Comparison of ENCODE assay signal across 8 cellular contexts in the genomic region with DNA sequence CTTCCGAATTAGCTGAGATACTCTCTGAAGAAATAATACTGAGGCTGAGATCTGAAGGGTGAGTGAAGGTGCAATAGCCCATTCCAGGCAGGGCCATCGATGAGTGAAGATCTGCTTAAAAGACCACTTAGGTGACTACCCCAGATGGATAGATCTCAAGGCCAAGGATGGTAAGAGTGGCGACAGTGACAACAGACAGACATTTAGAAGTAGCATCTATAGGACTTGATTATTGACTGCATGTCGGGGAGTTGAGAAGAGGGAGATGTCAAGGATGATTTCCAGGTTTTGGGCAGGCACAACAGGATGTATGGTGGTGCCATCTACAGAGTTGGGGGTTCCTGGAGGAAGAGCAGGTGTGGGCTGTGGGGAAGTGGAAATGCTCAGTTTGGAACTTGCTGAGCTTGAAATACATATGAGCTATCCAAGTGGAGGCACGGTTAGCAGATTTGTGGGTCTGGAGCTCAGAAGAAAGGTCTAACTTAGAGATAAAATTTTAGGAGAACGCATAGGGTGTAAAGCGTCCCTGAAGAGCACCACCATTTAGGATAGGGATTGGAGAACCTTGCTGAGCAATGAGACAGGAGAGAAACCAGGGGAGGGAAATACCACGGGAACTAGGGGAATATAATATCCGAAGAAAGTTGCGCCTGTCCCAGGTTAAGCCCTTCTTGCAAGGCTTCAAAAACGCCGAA.
DNase-seq lines count a peak whose midpoint lies in the region; ATAC-seq, FAIRE-seq and TF ChIP-seq lines count a peak whose summit lies in the region.

No MANE protein-coding gene starts in this region.

- POLR2A ChIA-PET in AG04449 (lab: Yijun Ruan, JAX), result interaction anchor here (1.3 kb wide), 1 partner anchor 29 kb away, joined by 3 read pairs; a partner anchor contains a TSS

- H3K4me3 ChIP-seq in AG04449 (ENCODE audit: low read depth, low read length), result peak overlapping the region; percentile 95
- no peak overlapping the region for H3K4me3 ChIP-seq in KMS-11 (IDR thresholded peaks at IDR 0.05; ENCODE audit: insufficient read depth, low read depth, low read length)
- peak overlapping the region; percentile 96 for H3K4me3 ChIP-seq in adipocyte (ENCODE audit: low read length)
- peak overlapping the region; percentile 83 for H3K4me3 ChIP-seq in skeletal muscle cell (ENCODE audit: low read depth, low read length)

- H3K36me3 ChIP-seq in KMS-11 (ENCODE audit: insufficient read depth), result no peaks in the 10 kb centered on the region
- no peaks in the 10 kb centered on the region for H3K36me3 ChIP-seq in adipocyte (ENCODE audit: control insufficient read depth, insufficient read depth, low read length, severe bottlenecking)

- H3K27ac ChIP-seq in KMS-11, result peak overlapping the region; percentile 87

- no peaks in the 10 kb centered on the region for H3K9me3 ChIP-seq in adipocyte (ENCODE audit: control insufficient read depth, low read length)

- no peaks in the 10 kb centered on the region for H3K27me3 ChIP-seq in KMS-11 (ENCODE audit: insufficient read depth, low read depth)
- no peaks in the 10 kb centered on the region for H3K27me3 ChIP-seq in adipocyte (replicated peaks; ENCODE audit: control insufficient read depth, insufficient read depth, low read length)

- no peak for DNase-seq in AG04449 (ENCODE audit: low read depth, low spot score)
- peak; percentile 21 for DNase-seq in adipocyte (ENCODE audit: low read depth)
- DNase-seq in hepatic stellate cell (ENCODE audit: low spot score), result peak; percentile 55
- no peak for DNase-seq in skeletal muscle cell (ENCODE audit: low read depth)
- DNase-seq in D721Med (ENCODE audit: insufficient read length, low spot score), result no peak
- no peak for DNase-seq in islet precursor cell

- 0 out of 2 replicates have a peak, but pooled peaks cover 5% of the 10 kb centered on the region for H3K79me2 ChIP-seq in KMS-11 (ENCODE audit: insufficient read depth, low read depth)

- no peak for TF ChIP-seq CTCF in AG04449 (IDR thresholded peaks at IDR 0.05; ENCODE audit: insufficient read depth, low read length, missing control alignments)
- TF ChIP-seq CTCF in KMS-11 (conservative IDR thresholded peaks at IDR 0.05; ENCODE audit: low read depth, low read length), result no peak
- TF ChIP-seq CTCF in D721Med (IDR thresholded peaks at IDR 0.05; ENCODE audit: insufficient read depth, missing control alignments), result no peak

- no peak for FAIRE-seq in D721Med (lab: Jason Lieb, UNC)

- CTCF ChIA-PET in AG04449 (lab: Yijun Ruan, JAX), result interaction anchor here (0.6 to 5.5 kb wide), 8 partner anchors 12 to 613 kb away, joined by 3 to 32 read pairs (median 4); no protein-coding TSS in a partner anchor

- H3K4me1 ChIP-seq in KMS-11 (ENCODE audit: low read depth, poor library complexity, severe bottlenecking) (peaks cover 21% of the 10 kb centered on the region), adipocyte (ENCODE audit: control insufficient read depth, insufficient read depth, low read length) (peaks cover 28% of the 10 kb centered on the region)

- peak overlapping the region; percentile 95 for H2AFZ ChIP-seq in KMS-11 (ENCODE audit: low read depth)

- H4K20me1 ChIP-seq in KMS-11 (ENCODE audit: insufficient read depth), result no peaks in the 10 kb centered on the region

- ATAC-seq in GM18511 (IDR thresholded peaks at IDR 0.05; ENCODE audit: unreplicated experiment), result peak; percentile 10

- peak overlapping the region; percentile 92 for H3K4me2 ChIP-seq in KMS-11

- H3K9ac ChIP-seq in KMS-11 (peak overlapping the region; percentile 95), adipocyte (ENCODE audit: low read length) (peak overlapping the region; percentile 98)

Comparison
In these comparisons a context has a peak if more than half of its experiments do, and no peak if none do; other contexts are left out.
1. DNase-seq: peak in adipocyte (single experiment) and hepatic stellate cell (single experiment); none in AG04449 (single experiment), skeletal muscle cell (single experiment), D721Med (single experiment) and islet precursor cell (single experiment).